In genomic region chr15:21760250-21761023, GRCh38 we compare ENCODE assay signal across 8 cellular contexts.
DNase-seq lines count a peak whose midpoint lies in the region; ATAC-seq and TF ChIP-seq lines count a peak whose summit lies in the region.
"Not testable (repeated sequence)": the region's sequence is repeated elsewhere in the genome, so short reads cannot be mapped to it uniquely, and the experiment has no call there.

No MANE protein-coding gene starts in this region.

- peak; percentile 72 for ATAC-seq in GM18502 (IDR thresholded peaks at IDR 0.05; ENCODE audit: poor library complexity, unreplicated experiment)
- ATAC-seq in HG03565 (IDR thresholded peaks at IDR 0.05; ENCODE audit: unreplicated experiment) = peak; percentile 40
- ATAC-seq in activated T-cell treated with anti-CD3 and anti-CD28 coated beads, Interleukin-2, amount 50 U/mL, for 4 hours = peak; percentile 81
- peak; percentile 36 for ATAC-seq in central memory CD8-positive, alpha-beta T cell (replicated peaks; ENCODE audit: extremely low read depth, poor library complexity, severe bottlenecking)
- peak; percentile 85 for ATAC-seq in omental fat pad (ENCODE audit: low FRiP score)
- ATAC-seq in stimulated activated naive CD8-positive, alpha-beta T cell treated with anti-CD3 and anti-CD28 coated beads, Interleukin-15, amount 100 ng/mL, for 72 hours = peak; percentile 77

- peak; percentile 15 for DNase-seq in activated CD4-positive, alpha-beta T cell treated with anti-CD3 and anti-CD28 coated beads for 48 hours
- DNase-seq in activated T-cell treated with anti-CD3 and anti-CD28 coated beads, Interleukin-2, amount 50 U/mL, for 4 hours; central memory CD8-positive, alpha-beta T cell (ENCODE audit: low spot score in 2 of 2); omental fat pad (ENCODE audit: low spot score); stimulated activated naive CD8-positive, alpha-beta T cell treated with anti-CD3 and anti-CD28 coated beads, Interleukin-15, amount 100 ng/mL, for 72 hours: not testable (repeated sequence)
- DNase-seq in hepatocyte (ENCODE audit: low spot score) = peak; percentile 0

- not testable (repeated sequence) for H3K27ac ChIP-seq in hepatocyte

- H2AFZ ChIP-seq in hepatocyte = not testable (repeated sequence)

- not testable (repeated sequence) for H3K4me1 Mint-ChIP-seq in activated T-cell treated with anti-CD3 and anti-CD28 coated beads, Interleukin-2, amount 50 U/mL, for 4 hours (ENCODE audit: low read depth); central memory CD8-positive, alpha-beta T cell; stimulated activated naive CD8-positive, alpha-beta T cell treated with anti-CD3 and anti-CD28 coated beads, Interleukin-15, amount 100 ng/mL, for 72 hours

- H3K4me2 ChIP-seq in hepatocyte = not testable (repeated sequence)

- H3K79me2 ChIP-seq in hepatocyte = not testable (repeated sequence)

- not testable (repeated sequence) for H3K9me2 ChIP-seq in hepatocyte (replicated peaks; ENCODE audit: insufficient read depth)

- not testable (repeated sequence) for H3K9me3 Mint-ChIP-seq in activated T-cell treated with anti-CD3 and anti-CD28 coated beads, Interleukin-2, amount 50 U/mL, for 4 hours; central memory CD8-positive, alpha-beta T cell; stimulated activated naive CD8-positive, alpha-beta T cell treated with anti-CD3 and anti-CD28 coated beads, Interleukin-15, amount 100 ng/mL, for 72 hours

- not testable (repeated sequence) for H3K27me3 Mint-ChIP-seq in activated T-cell treated with anti-CD3 and anti-CD28 coated beads, Interleukin-2, amount 50 U/mL, for 4 hours (ENCODE audit: low read depth); central memory CD8-positive, alpha-beta T cell; stimulated activated naive CD8-positive, alpha-beta T cell treated with anti-CD3 and anti-CD28 coated beads, Interleukin-15, amount 100 ng/mL, for 72 hours

- 51% methylated on average over 3 of the region's 8 CpGs for WGBS in hepatocyte (ENCODE audit: low lambda C conversion rate, missing lambda C conversion rate)

- not testable (repeated sequence) for H4K20me1 ChIP-seq in hepatocyte (ENCODE audit: insufficient read depth, poor library complexity, severe bottlenecking)

- TF ChIP-seq CTCF in hepatocyte (IDR thresholded peaks at IDR 0.05; ENCODE audit: poor library complexity); omental fat pad (IDR thresholded peaks at IDR 0.05): not testable (repeated sequence)

- H3K4me3 Mint-ChIP-seq in activated T-cell treated with anti-CD3 and anti-CD28 coated beads, Interleukin-2, amount 50 U/mL, for 4 hours; central memory CD8-positive, alpha-beta T cell; stimulated activated naive CD8-positive, alpha-beta T cell treated with anti-CD3 and anti-CD28 coated beads, Interleukin-15, amount 100 ng/mL, for 72 hours: not testable (repeated sequence)

- H3K4me3 ChIP-seq in hepatocyte = not testable (repeated sequence)

- not testable (repeated sequence) for H3K27ac Mint-ChIP-seq in central memory CD8-positive, alpha-beta T cell (ENCODE audit: low read depth); stimulated activated naive CD8-positive, alpha-beta T cell treated with anti-CD3 and anti-CD28 coated beads, Interleukin-15, amount 100 ng/mL, for 72 hours

- H3K27me3 ChIP-seq in hepatocyte = not testable (repeated sequence)

- H3K4me1 ChIP-seq in hepatocyte (ENCODE audit: insufficient read depth) = not testable (repeated sequence)

- not testable (repeated sequence) for H3K36me3 Mint-ChIP-seq in activated T-cell treated with anti-CD3 and anti-CD28 coated beads, Interleukin-2, amount 50 U/mL, for 4 hours (ENCODE audit: insufficient read depth); central memory CD8-positive, alpha-beta T cell (ENCODE audit: insufficient read depth)

- H3K36me3 ChIP-seq in hepatocyte (replicated peaks; ENCODE audit: insufficient read depth, low read depth) = not testable (repeated sequence)

- not testable (repeated sequence) for H3K9me3 ChIP-seq in hepatocyte (ENCODE audit: low read depth)
